ENCODE assay signal across 8 cellular contexts in genomic region chr11:117197516-117198456, GRCh38. TPM values are rescaled to one million over a fixed set of nuclear protein-coding genes. Genes with fewer than 3 reads are reported as not detected.
DNase-seq lines count a peak whose midpoint lies in the region; ATAC-seq, FAIRE-seq and TF ChIP-seq lines count a peak whose summit lies in the region.

No MANE protein-coding gene starts in this region.

- FAIRE-seq in A549 (lab: Jason Lieb, UNC) = no peak
- peak; percentile 68 for FAIRE-seq in HTR-8/SVneo (lab: Jason Lieb, UNC)

- H3K27me3 Mint-ChIP-seq in mesothelial cell of epicardium (ENCODE audit: low read depth) (no peaks in the 10 kb centered on the region), immature natural killer cell (ENCODE audit: low read depth in 3 of 3) (peaks cover 0 to 3% (median 2%) of the 10 kb centered on the region in 3 donors)
- no peaks in the 10 kb centered on the region for H3K27me3 Mint-ChIP-seq in activated naive CD8-positive, alpha-beta T cell treated with anti-CD3 and anti-CD28 coated beads for 36 hours

- H3K4me2 ChIP-seq in A549 = peak overlapping the region; percentile 77

- no peaks in the 10 kb centered on the region for H3K9me3 ChIP-seq in A549

- peak in 1 of 2 experiments; percentile 23; a peak in 3 of 6 replicates for ATAC-seq in A549
- ATAC-seq in HG03439 (IDR thresholded peaks at IDR 0.05; ENCODE audit: unreplicated experiment) = no peak
- ATAC-seq in HG03139 (IDR thresholded peaks at IDR 0.05; ENCODE audit: unreplicated experiment) = no peak

- H3K27ac ChIP-seq in A549 = peak overlapping the region; percentile 73 to 85
- peak overlapping the region; percentile 97 for H3K27ac ChIP-seq in coronary artery

- TF ChIP-seq CTCF in A549 (IDR thresholded peaks at IDR 0.05) (peak; percentile 25; the same call in 2 of the 3 replicates), coronary artery (IDR thresholded peaks at IDR 0.05) (peak; percentile 79), mesothelial cell of epicardium (IDR thresholded peaks at IDR 0.05; ENCODE audit: unreplicated experiment) (no peak)

- peaks cover 33% of the 10 kb centered on the region for H3K4me1 Mint-ChIP-seq in mesothelial cell of epicardium
- peaks cover 0 to 4% of the 10 kb centered on the region in 2 donors for H3K4me1 Mint-ChIP-seq in immature natural killer cell
- H3K4me1 Mint-ChIP-seq in activated naive CD8-positive, alpha-beta T cell treated with anti-CD3 and anti-CD28 coated beads for 36 hours = no peaks in the 10 kb centered on the region

- peak in 1 of 2 experiments; percentile 10; a peak in 1 of 5 replicates for TF ChIP-seq RAD21 in A549 (conservative IDR thresholded peaks at IDR 0.05 in 1 of 2, IDR thresholded peaks at IDR 0.05 in 1 of 2)

- CTCF ChIA-PET in A549 (lab: Yijun Ruan, JAX) = interaction anchor here (1.6 kb wide), 1 partner anchor 28 kb away, joined by 8 read pairs; no protein-coding TSS in a partner anchor

- H3K27ac Mint-ChIP-seq in mesothelial cell of epicardium (peak overlapping the region; percentile 96), immature natural killer cell (peak overlapping the region in 2 of 6 donors; percentile 3 to 39)
- H3K27ac Mint-ChIP-seq in activated naive CD8-positive, alpha-beta T cell treated with anti-CD3 and anti-CD28 coated beads for 36 hours = no peak overlapping the region

- H3K4me3 Mint-ChIP-seq in mesothelial cell of epicardium = peak overlapping the region; percentile 34
- no peak overlapping the region for H3K4me3 Mint-ChIP-seq in immature natural killer cell
- H3K4me3 Mint-ChIP-seq in activated naive CD8-positive, alpha-beta T cell treated with anti-CD3 and anti-CD28 coated beads for 36 hours = no peak overlapping the region

- POLR2A ChIA-PET in A549 (lab: Yijun Ruan, JAX) = no interaction called here

- H3K9me3 Mint-ChIP-seq in mesothelial cell of epicardium (no peaks in the 10 kb centered on the region), immature natural killer cell (no peaks in the 10 kb centered on the region)
- no peaks in the 10 kb centered on the region for H3K9me3 Mint-ChIP-seq in activated naive CD8-positive, alpha-beta T cell treated with anti-CD3 and anti-CD28 coated beads for 36 hours

- no peak for TF ChIP-seq POLR2A in A549 (IDR thresholded peaks at IDR 0.05; ENCODE audit: low read length)

- WGBS in A549 (ENCODE audit: missing lambda C conversion rate) = 79% methylated on average over 12 of the region's 17 CpGs

- peaks cover 4% of the 10 kb centered on the region for H3K36me3 Mint-ChIP-seq in mesothelial cell of epicardium
- no peaks in the 10 kb centered on the region for H3K36me3 Mint-ChIP-seq in immature natural killer cell
- H3K36me3 Mint-ChIP-seq in activated naive CD8-positive, alpha-beta T cell treated with anti-CD3 and anti-CD28 coated beads for 36 hours = peaks cover 4% of the 10 kb centered on the region

- DNase-seq in A549 (ENCODE audit: low read depth in 1 of 2, low spot score in 1 of 2) = peak in 1 of 2 experiments; percentile 24
- DNase-seq in HTR-8/SVneo (ENCODE audit: insufficient read length, low spot score) = no peak
- DNase-seq in coronary artery (ENCODE audit: low spot score) = peak; percentile 94
- DNase-seq in mesothelial cell of epicardium (ENCODE audit: low spot score in 2 of 2, unreplicated experiment in 2 of 2) = peak in 1 of 2 experiments; percentile 60
- no peak for DNase-seq in immature natural killer cell
- DNase-seq in activated naive CD8-positive, alpha-beta T cell treated with anti-CD3 and anti-CD28 coated beads for 36 hours = no peak

- H3K4me1 ChIP-seq in A549 = peaks cover 21% of the 10 kb centered on the region

- TF ChIP-seq EP300 in A549 (IDR thresholded peaks at IDR 0.05) = no peak

- H3K4me3 ChIP-seq in A549 (no peak overlapping the region), coronary artery (peak overlapping the region; percentile 75)

TF ChIP-seq in A549, 52 proteins besides CTCF, POLR2A, EP300 and RAD21 (continues in another document):
- TF ChIP-seq CEBPB (IDR thresholded peaks at IDR 0.05) = no peak
- TF ChIP-seq POLR2AphosphoS2 (conservative IDR thresholded peaks at IDR 0.05; ENCODE audit: low read length) = no peak
- TF ChIP-seq ELK1 (IDR thresholded peaks at IDR 0.05; ENCODE audit: low read depth, low read length) = no peak
- no peak for TF ChIP-seq EHMT2 (IDR thresholded peaks at IDR 0.05; ENCODE audit: low read depth)
- TF ChIP-seq HOXB5 (CRISPR knock-in tag; IDR thresholded peaks at IDR 0.05) = no peak
- no peak for TF ChIP-seq FOXS1 (CRISPR knock-in tag; IDR thresholded peaks at IDR 0.05)
- TF ChIP-seq HES2 (IDR thresholded peaks at IDR 0.05) = no peak
- no peak for TF ChIP-seq ZC3H11A (IDR thresholded peaks at IDR 0.05)
- no peak for TF ChIP-seq MAX (IDR thresholded peaks at IDR 0.05)
- TF ChIP-seq GATA3 (IDR thresholded peaks at IDR 0.05; ENCODE audit: borderline replicate concordance) = no peak
- TF ChIP-seq NPAS2 (CRISPR knock-in tag; IDR thresholded peaks at IDR 0.05; ENCODE audit: borderline replicate concordance) = no peak

RNA-seq across cellular contexts. Expression of gene TAGLN, which starts 1.4 kb away (rescaled TPM):
- polyA plus RNA-seq in A549 (2011; rRNA removed) = 34.2 and 43.2 TPM in 2 replicates
- polyA plus RNA-seq in A549 (2012; cell fraction: cytosol; rRNA removed) = 104 and 153 TPM in 2 replicates
- 153 and 173 TPM in 2 replicates for polyA plus RNA-seq in A549 (2012; cell fraction: nucleus; rRNA removed)
- polyA plus RNA-seq in A549 (2017; fragmentation: RNase III; extraction: RNeasy Plus Mini Kit Qiagen cat#74134 plus additional on column Dnase treatment) = 257 to 296 TPM (median 287 TPM) in 3 replicates
- 16.0 and 24.1 TPM in 2 replicates for polyA minus RNA-seq in A549 (2011; rRNA and poly(A)+ RNA removed)
- 192 to 206 TPM (median 197 TPM) in 3 replicates for total RNA-seq in mesothelial cell of epicardium
- polyA plus RNA-seq in immature natural killer cell = under 1 TPM; 0.08 to 0.40 (median 0.09) TPM
- 1 to 10 TPM; 2.0 TPM for total RNA-seq in activated naive CD8-positive, alpha-beta T cell treated with anti-CD3 and anti-CD28 coated beads for 36 hours

RNA-seq across cellular contexts. Expression of gene SIDT2, which starts 19.2 kb away (rescaled TPM):
- polyA plus RNA-seq in A549 (2011; rRNA removed) (8.5 and 15.4 TPM in 2 replicates), A549 (2017; fragmentation: RNase III; extraction: RNeasy Plus Mini Kit Qiagen cat#74134 plus additional on column Dnase treatment) (5.5 to 6.4 TPM (median 5.9 TPM) in 3 replicates), immature natural killer cell (1 to 10 TPM; 1.6 to 4.7 (median 1.7) TPM)
- 10.2 and 10.7 TPM in 2 replicates for polyA plus RNA-seq in A549 (2012; cell fraction: cytosol; rRNA removed)
- polyA plus RNA-seq in A549 (2012; cell fraction: nucleus; rRNA removed) = 28.6 and 37.9 TPM in 2 replicates
- 25.7 and 34.3 TPM in 2 replicates for polyA minus RNA-seq in A549 (2011; rRNA and poly(A)+ RNA removed)
- total RNA-seq in mesothelial cell of epicardium = 37.6 to 41.7 TPM (median 39.4 TPM) in 3 replicates
- total RNA-seq in activated naive CD8-positive, alpha-beta T cell treated with anti-CD3 and anti-CD28 coated beads for 36 hours = 1 to 10 TPM; 8.0 to 8.7 TPM

RNA-seq across cellular contexts. Expression of gene PCSK7, which starts 34.1 kb away (rescaled TPM):
- polyA plus RNA-seq in A549 (2011; rRNA removed) = 9.8 and 12.8 TPM in 2 replicates
- polyA plus RNA-seq in A549 (2012; cell fraction: cytosol; rRNA removed) = 19.0 and 21.8 TPM in 2 replicates
- 55.7 and 65.6 TPM in 2 replicates for polyA plus RNA-seq in A549 (2012; cell fraction: nucleus; rRNA removed)
- polyA plus RNA-seq in A549 (2017; fragmentation: RNase III; extraction: RNeasy Plus Mini Kit Qiagen cat#74134 plus additional on column Dnase treatment) = 17.8 to 20.1 TPM (median 19.6 TPM) in 3 replicates
- polyA minus RNA-seq in A549 (2011; rRNA and poly(A)+ RNA removed) = 14.9 and 17.8 TPM in 2 replicates
- total RNA-seq in mesothelial cell of epicardium = 57.0 to 66.0 TPM (median 64.4 TPM) in 3 replicates
- 10 to 100 TPM; 32.8 to 96.3 (median 38.8) TPM for polyA plus RNA-seq in immature natural killer cell
- total RNA-seq in activated naive CD8-positive, alpha-beta T cell treated with anti-CD3 and anti-CD28 coated beads for 36 hours = 10 to 100 TPM; 85.0 to 85.9 TPM

RNA-seq across cellular contexts. Expression of gene RNF214, which starts 34.7 kb away (rescaled TPM):
- polyA plus RNA-seq in A549 (2011; rRNA removed) = 14.0 and 15.9 TPM in 2 replicates
- 11.4 and 11.6 TPM in 2 replicates for polyA plus RNA-seq in A549 (2012; cell fraction: cytosol; rRNA removed)
- 14.1 and 16.2 TPM in 2 replicates for polyA plus RNA-seq in A549 (2012; cell fraction: nucleus; rRNA removed)
- 10.6 to 11.6 TPM (median 11.0 TPM) in 3 replicates for polyA plus RNA-seq in A549 (2017; fragmentation: RNase III; extraction: RNeasy Plus Mini Kit Qiagen cat#74134 plus additional on column Dnase treatment)
- 36.7 and 40.3 TPM in 2 replicates for polyA minus RNA-seq in A549 (2011; rRNA and poly(A)+ RNA removed)
- 39.5 to 44.8 TPM (median 39.9 TPM) in 3 replicates for total RNA-seq in mesothelial cell of epicardium
- 1 to 10 TPM; 5.3 to 9.8 (median 8.9) TPM for polyA plus RNA-seq in immature natural killer cell
- 10 to 100 TPM; 16.6 to 17.3 TPM for total RNA-seq in activated naive CD8-positive, alpha-beta T cell treated with anti-CD3 and anti-CD28 coated beads for 36 hours

RNA-seq across cellular contexts. Expression of gene PAFAH1B2, which starts 53.7 kb away (rescaled TPM):
- polyA plus RNA-seq in A549 (2011; rRNA removed) = 47.8 and 55.3 TPM in 2 replicates
- 15.0 and 15.1 TPM in 2 replicates for polyA plus RNA-seq in A549 (2012; cell fraction: cytosol; rRNA removed)
- polyA plus RNA-seq in A549 (2012; cell fraction: nucleus; rRNA removed) = 9.5 and 10.2 TPM in 2 replicates
- polyA plus RNA-seq in A549 (2017; fragmentation: RNase III; extraction: RNeasy Plus Mini Kit Qiagen cat#74134 plus additional on column Dnase treatment) = 32.2 to 33.9 TPM (median 32.9 TPM) in 3 replicates
- polyA minus RNA-seq in A549 (2011; rRNA and poly(A)+ RNA removed) = 134 and 169 TPM in 2 replicates
- total RNA-seq in mesothelial cell of epicardium = 95.0 to 98.6 TPM (median 97.3 TPM) in 3 replicates
- 10 to 100 TPM; 16.0 to 23.7 (median 17.5) TPM for polyA plus RNA-seq in immature natural killer cell
- total RNA-seq in activated naive CD8-positive, alpha-beta T cell treated with anti-CD3 and anti-CD28 coated beads for 36 hours = 10 to 100 TPM; 67.5 to 67.6 TPM

Comparison
In these comparisons a context has a peak if more than half of its experiments do, and no peak if none do; other contexts are left out.
1. RNA of gene TAGLN, which starts 1.4 kb away (total RNA-seq): 192 to 206 TPM in mesothelial cell of epicardium; 2.0 TPM in activated naive CD8-positive, alpha-beta T cell treated with anti-CD3 and anti-CD28 coated beads for 36 hours; every median in the first group is over 10 times any median in the second.